In the genomic region with DNA sequence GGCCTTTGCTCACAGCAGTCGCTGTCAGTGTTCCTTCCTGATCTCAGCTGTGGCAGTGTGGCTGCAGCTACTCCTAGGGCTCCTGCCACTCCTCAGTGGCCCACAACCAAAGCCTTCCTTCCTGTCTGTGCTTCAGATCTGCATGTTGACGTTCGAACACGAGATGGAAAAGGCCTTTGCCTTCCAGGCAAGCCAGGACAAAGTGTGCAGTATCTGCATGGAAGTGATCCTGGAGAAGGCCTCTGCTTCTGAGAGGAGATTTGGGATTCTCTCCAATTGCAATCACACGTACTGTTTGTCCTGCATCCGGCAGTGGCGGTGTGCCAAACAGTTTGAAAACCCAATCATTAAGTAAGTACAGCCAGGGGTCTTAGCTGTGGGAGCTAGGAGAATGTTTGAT, we compare ENCODE assay signal across 21 cellular contexts. TPM values are rescaled to one million over a fixed set of nuclear protein-coding genes. Genes with fewer than 3 reads are reported as not detected.
"Had no signal": no experiment of that assay in that cellular context is flagged by ENCODE, and none has a peak within 500 bp of the region (broad histone marks: within the 10 kb centered on the region; RNA-seq: fewer than 3 reads in every experiment).

No MANE protein-coding gene starts in this region.

- H3K27me3 ChIP-seq: dorsolateral prefrontal cortex, suprapubic skin, upper lobe of left lung had no signal

- H3K4me1 Mint-ChIP-seq: activated naive CD8-positive, alpha-beta T cell treated with anti-CD3 and anti-CD28 coated beads, Interleukin-2, amount 50 U/mL, for 24 hours; activated T-helper 17 cell treated with anti-CD3 and anti-CD28 coated beads, Interleukin-2, amount 50 U/mL, for 72 hours; endodermal cell; mesothelial cell of epicardium; nephron progenitor cell had no signal

- DNase-seq: activated CD4-positive, alpha-beta T cell treated with anti-CD3 and anti-CD28 coated beads for 1 hour; activated CD4-positive, alpha-beta T cell treated with anti-CD3 and anti-CD28 coated beads, Interleukin-2, amount 50 U/mL, for 48 hours; activated naive CD4-positive, alpha-beta T cell treated with anti-CD3 and anti-CD28 coated beads for 36 hours; activated naive CD8-positive, alpha-beta T cell treated with anti-CD3 and anti-CD28 coated beads, Interleukin-2, amount 50 U/mL, for 24 hours; dorsolateral prefrontal cortex; endodermal cell; erythroblast; hippocampal formation; lower lobe of right lung; nephron progenitor cell; T1000; upper lobe of left lung had no signal

- H3K4me1 ChIP-seq: lower lobe of right lung, prostate gland, suprapubic skin had no signal

- H3K9me3 Mint-ChIP-seq: endodermal cell, nephron progenitor cell had no signal

- H3K27ac ChIP-seq: lower lobe of right lung, prostate gland, suprapubic skin, upper lobe of left lung had no signal

- ATAC-seq: activated naive CD8-positive, alpha-beta T cell treated with anti-CD3 and anti-CD28 coated beads, Interleukin-2, amount 50 U/mL, for 24 hours; activated T-helper 17 cell treated with anti-CD3 and anti-CD28 coated beads, Interleukin-2, amount 50 U/mL, for 72 hours; lower lobe of right lung; sciatic nerve had no signal

- FAIRE-seq: astrocyte, bronchial epithelial cell had no signal

- H3K4me3 Mint-ChIP-seq: activated naive CD4-positive, alpha-beta T cell treated with anti-CD3 and anti-CD28 coated beads for 36 hours; activated naive CD8-positive, alpha-beta T cell treated with anti-CD3 and anti-CD28 coated beads, Interleukin-2, amount 50 U/mL, for 24 hours; activated T-helper 17 cell treated with anti-CD3 and anti-CD28 coated beads, Interleukin-2, amount 50 U/mL, for 72 hours; endodermal cell; mesothelial cell of epicardium; nephron progenitor cell; stimulated activated naive CD8-positive, alpha-beta T cell treated with anti-CD3 and anti-CD28 coated beads, Interleukin-15, Interleukin-2, amounts not matched to agents 100 ng/mL and 50 ng/mL, for 24 hours had no signal

- H3K9me3 ChIP-seq: lower lobe of right lung, prostate gland, suprapubic skin, upper lobe of left lung had no signal

- H3K4me3 ChIP-seq: dorsolateral prefrontal cortex, lower lobe of right lung, prostate gland, suprapubic skin, upper lobe of left lung had no signal

- H3K27me3 Mint-ChIP-seq: activated naive CD8-positive, alpha-beta T cell treated with anti-CD3 and anti-CD28 coated beads, Interleukin-2, amount 50 U/mL, for 24 hours; activated T-helper 17 cell treated with anti-CD3 and anti-CD28 coated beads, Interleukin-2, amount 50 U/mL, for 72 hours; stimulated activated naive CD8-positive, alpha-beta T cell treated with anti-CD3 and anti-CD28 coated beads, Interleukin-15, Interleukin-2, amounts not matched to agents 100 ng/mL and 50 ng/mL, for 24 hours had no signal

- H3K27ac Mint-ChIP-seq: activated naive CD4-positive, alpha-beta T cell treated with anti-CD3 and anti-CD28 coated beads for 36 hours; activated naive CD8-positive, alpha-beta T cell treated with anti-CD3 and anti-CD28 coated beads, Interleukin-2, amount 50 U/mL, for 24 hours; mesothelial cell of epicardium; nephron progenitor cell; stimulated activated naive CD8-positive, alpha-beta T cell treated with anti-CD3 and anti-CD28 coated beads, Interleukin-15, Interleukin-2, amounts not matched to agents 100 ng/mL and 50 ng/mL, for 24 hours had no signal

RNA-seq across cellular contexts. Expression of a gene that starts 29.4 kb away (rescaled TPM):
- total RNA-seq: activated naive CD4-positive, alpha-beta T cell treated with anti-CD3 and anti-CD28 coated beads for 36 hours; activated T-helper 17 cell treated with anti-CD3 and anti-CD28 coated beads, Interleukin-2, amount 50 U/mL, for 72 hours; lower lobe of right lung; omental fat pad; sciatic nerve had no signal
